22 cellular contexts compared by ENCODE assay signal in the genomic region with DNA sequence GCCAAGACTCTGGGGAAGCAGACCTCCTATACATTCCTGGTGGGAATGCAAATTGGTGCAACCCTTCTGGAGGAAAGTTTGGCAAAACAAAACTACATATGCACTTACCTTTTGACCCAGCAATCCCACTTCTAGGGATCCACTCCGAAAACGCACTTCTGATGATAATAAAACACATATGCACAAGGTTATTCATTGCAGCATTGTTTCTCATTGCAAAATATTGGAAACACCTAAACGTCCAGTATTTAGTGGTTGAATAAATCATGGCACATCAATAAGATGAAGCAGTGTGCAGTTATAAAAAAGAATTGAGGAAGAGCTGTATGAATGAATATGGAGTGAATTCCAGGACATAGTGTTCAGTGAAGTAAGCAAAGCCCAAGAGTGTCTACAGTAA.
DNase-seq lines count a peak whose midpoint lies in the region; ATAC-seq, FAIRE-seq and TF ChIP-seq lines count a peak whose summit lies in the region.
"Had no signal": no experiment of that assay in that cellular context is flagged by ENCODE, and none has a peak within 500 bp of the region (broad histone marks: within the 10 kb centered on the region; RNA-seq: fewer than 3 reads in every experiment).

No MANE protein-coding gene starts in this region.

- H3K27ac Mint-ChIP-seq in glutamatergic neuron (ENCODE audit: unreplicated experiment), result no peak overlapping the region
- no peak overlapping the region for H3K27ac Mint-ChIP-seq in CD14-positive monocyte
- H3K27ac Mint-ChIP-seq: activated naive CD8-positive, alpha-beta T cell; activated T-cell treated with anti-CD3 and anti-CD28 coated beads, Interleukin-2, amount 50 U/mL, for 72 hours; CD8-positive, alpha-beta memory T cell; dendritic cell treated with granulocyte-macrophage colony-stimulating factor and Interleukin-4, amounts not matched to agents 40 ng/mL and 50 ng/mL, for 4 days; natural killer cell treated with Interleukin-12 subunit alpha and Interleukin-12 subunit beta and Interleukin-15 and Interleukin-18, amount 100 ng/mL, for 72 hours; stimulated activated memory B cell treated with anti-CD40 and anti-IgM and Interleukin-4, amounts not matched to agents 10 μg/mL and 1 μg/mL and 100 μg/mL, for 72 hours had no signal

- H3K4ac ChIP-seq in IMR-90 (ENCODE audit: low read depth, low read length), result peak overlapping the region; percentile 99

- WGBS in IMR-90 (ENCODE audit: extremely low coverage in 2 of 2, insufficient read length in 1 of 2), 2 experiments, result no CpG with 5 or more reads among the region's 3 CpGs
- WGBS in mammary epithelial cell (ENCODE audit: low coverage, missing lambda C conversion rate), result 73% methylated on average over 3 of the region's 3 CpGs

- H3K4me3 Mint-ChIP-seq in glutamatergic neuron (ENCODE audit: unreplicated experiment), result no peak overlapping the region
- no peak overlapping the region for H3K4me3 Mint-ChIP-seq in CD14-positive monocyte
- H3K4me3 Mint-ChIP-seq: activated naive CD8-positive, alpha-beta T cell; activated T-cell treated with anti-CD3 and anti-CD28 coated beads, Interleukin-2, amount 50 U/mL, for 72 hours; CD8-positive, alpha-beta memory T cell; dendritic cell treated with granulocyte-macrophage colony-stimulating factor and Interleukin-4, amounts not matched to agents 40 ng/mL and 50 ng/mL, for 4 days; natural killer cell treated with Interleukin-12 subunit alpha and Interleukin-12 subunit beta and Interleukin-15 and Interleukin-18, amount 100 ng/mL, for 72 hours; stimulated activated memory B cell treated with anti-CD40 and anti-IgM and Interleukin-4, amounts not matched to agents 10 μg/mL and 1 μg/mL and 100 μg/mL, for 72 hours had no signal

- peak overlapping the region; percentile 74 for H3K4me2 ChIP-seq in IMR-90 (ENCODE audit: low read depth, low read length)
- peak overlapping the region; percentile 64 for H3K4me2 ChIP-seq in mammary epithelial cell (ENCODE audit: insufficient read depth, low read depth, low read length)
- peak overlapping the region; percentile 77 for H3K4me2 ChIP-seq in keratinocyte (ENCODE audit: control insufficient read depth, extremely low read depth, insufficient read depth, low read depth, low read length)

- H2AFZ ChIP-seq in IMR-90 (replicated peaks; ENCODE audit: low read length, poor library complexity) (no peak overlapping the region), mammary epithelial cell (ENCODE audit: low read depth, low read length) (no peak overlapping the region), keratinocyte (ENCODE audit: control insufficient read depth, low read length) (no peak overlapping the region)

- peak overlapping the region; percentile 93 for H3K56ac ChIP-seq in IMR-90 (ENCODE audit: extremely low read depth, insufficient read depth, low read length)

- H2AK9ac ChIP-seq in IMR-90 (replicated peaks; ENCODE audit: low read depth, low read length, poor library complexity), result peak overlapping the region; percentile 35

- TF ChIP-seq CTCF in AG04449 (IDR thresholded peaks at IDR 0.05; ENCODE audit: insufficient read depth, low read length, missing control alignments) (no peak), IMR-90 (conservative IDR thresholded peaks at IDR 0.05; ENCODE audit: low read depth, low read length) (no peak), mammary epithelial cell (conservative IDR thresholded peaks at IDR 0.05 in 1 of 2, IDR thresholded peaks at IDR 0.05 in 1 of 2; ENCODE audit: extremely low read depth in 1 of 2, insufficient read depth in 1 of 2, low read depth in 1 of 2, low read length in 2 of 2) (no peak), keratinocyte (optimal IDR thresholded peaks at IDR 0.05 in 1 of 3, IDR thresholded peaks at IDR 0.05 in 1 of 3, conservative IDR thresholded peaks at IDR 0.05 in 1 of 3; ENCODE audit: extremely low read depth in 1 of 3, insufficient read depth in 2 of 3, low read length in 3 of 3) (no peak), glutamatergic neuron (IDR thresholded peaks at IDR 0.05; ENCODE audit: partially characterized antibody, unreplicated experiment) (no peak), CD14-positive monocyte (IDR thresholded peaks at IDR 0.05) (no peak), ascending aorta (IDR thresholded peaks at IDR 0.05) (no peak)

- dilution Hi-C loops in IMR-90 (cut with HindIII; ENCODE audit: low sequenced_read_pairs, unreplicated experiment), result no loop called here
- dilution Hi-C loops in mammary epithelial cell (cut with HindIII; ENCODE audit: low sequenced_read_pairs), result loop anchor here (25.0 kb wide), 1 partner anchor 238 kb away; a partner anchor contains a TSS
- dilution Hi-C loops in keratinocyte (cut with MboI; ENCODE audit: extremely low pct_ligation_motif_present, low sequenced_read_pairs), result no loop called here

- no peaks in the 10 kb centered on the region for H3K27me3 ChIP-seq in IMR-90 (ENCODE audit: control insufficient read depth, insufficient read depth, low read length)
- no peaks in the 10 kb centered on the region for H3K27me3 ChIP-seq in mammary epithelial cell (ENCODE audit: insufficient read depth, low read length)
- H3K27me3 ChIP-seq in keratinocyte (ENCODE audit: control insufficient read depth, extremely low read depth, insufficient read depth, low read length), result no peaks in the 10 kb centered on the region
- no peaks in the 10 kb centered on the region for H3K27me3 ChIP-seq in ascending aorta
- H3K27me3 ChIP-seq: testis had no signal

- H2BK120ac ChIP-seq in IMR-90 (ENCODE audit: low read depth, low read length), result peak overlapping the region; percentile 99

- H4K5ac ChIP-seq in IMR-90 (ENCODE audit: low read depth, low read length), result peak overlapping the region; percentile 92

- peaks cover 24 to 52% of the 10 kb centered on the region in 2 experiments for H3K79me1 ChIP-seq in IMR-90 (ENCODE audit: low read depth in 1 of 2, low read length in 2 of 2)

- H3K4me3 ChIP-seq in AG04449 (ENCODE audit: low read depth, low read length), result peak overlapping the region; percentile 39
- H3K4me3 ChIP-seq in IMR-90 (ENCODE audit: insufficient read depth, low read depth, low read length), result peak overlapping the region; percentile 18; the same call in 1 of the 2 replicates
- H3K4me3 ChIP-seq in mammary epithelial cell (replicated peaks in 1 of 3; ENCODE audit: insufficient read depth in 1 of 3, low read depth in 2 of 3, low read length in 3 of 3), result no peak overlapping the region
- peak overlapping the region in 1 of 3 experiments; percentile 46 for H3K4me3 ChIP-seq in keratinocyte (ENCODE audit: control insufficient read depth in 2 of 3, extremely low read depth in 1 of 3, insufficient read depth in 2 of 3, low read depth in 1 of 3, low read length in 3 of 3)
- no peak overlapping the region for H3K4me3 ChIP-seq in ascending aorta
- H3K4me3 ChIP-seq: testis had no signal

- peak overlapping the region; percentile 99 for H2BK20ac ChIP-seq in IMR-90 (ENCODE audit: low read depth, low read length)

- CTCF ChIA-PET in AG04449 (lab: Yijun Ruan, JAX), result interaction anchor here (1.4 to 7.5 kb wide), 3 partner anchors 17 to 230 kb away, joined by 5 to 56 read pairs (median 8); a partner anchor contains a TSS
- CTCF ChIA-PET in IMR-90 (lab: Yijun Ruan, JAX), result no interaction called here
- CTCF ChIA-PET in mammary epithelial cell (lab: Charles Lee; ENCODE audit: low non-redundant PET), result no interaction called here

- no peak for TF ChIP-seq RAD21 in IMR-90 (IDR thresholded peaks at IDR 0.05; ENCODE audit: low read length)

- H3K9me1 ChIP-seq in IMR-90 (ENCODE audit: insufficient read depth, low read length), result peaks cover 13% of the 10 kb centered on the region; the same call in 1 of the 2 replicates
- no peaks in the 10 kb centered on the region for H3K9me1 ChIP-seq in keratinocyte (ENCODE audit: control insufficient read depth, extremely low read depth, insufficient read depth, low read length)

- peak overlapping the region; percentile 57; the same call in 2 of the 3 replicates for H2BK15ac ChIP-seq in IMR-90 (ENCODE audit: low read depth, low read length)

- H2AK5ac ChIP-seq in IMR-90 (ENCODE audit: low read depth, low read length), result peak overlapping the region; percentile 97

- no peak for FAIRE-seq in keratinocyte (lab: Jason Lieb, UNC)
- FAIRE-seq: bronchial epithelial cell, H1 had no signal

- H3K9ac ChIP-seq in IMR-90 (ENCODE audit: low read depth, low read length) (peak overlapping the region; percentile 89), mammary epithelial cell (ENCODE audit: insufficient read depth, low read length) (no peak overlapping the region), keratinocyte (ENCODE audit: control insufficient read depth, extremely low read depth, insufficient read depth, low read length) (no peak overlapping the region)

- H3K27ac ChIP-seq in IMR-90 (ENCODE audit: insufficient read depth, low read length) (peak overlapping the region; percentile 98), mammary epithelial cell (ENCODE audit: insufficient read depth, low read depth, low read length) (peak overlapping the region; percentile 2), keratinocyte (ENCODE audit: control insufficient read depth, insufficient read depth, low read length) (no peak overlapping the region), ascending aorta (no peak overlapping the region)
- H3K27ac ChIP-seq: testis had no signal

- H3K27me3 Mint-ChIP-seq in glutamatergic neuron (ENCODE audit: unreplicated experiment) (no peaks in the 10 kb centered on the region), CD14-positive monocyte (ENCODE audit: low read depth in 3 of 3) (peaks cover 3 to 7% (median 6%) of the 10 kb centered on the region in 3 donors)

- H3K4me1 ChIP-seq in IMR-90 (ENCODE audit: control insufficient read depth, insufficient read depth, low read length) (peaks cover 20% of the 10 kb centered on the region), mammary epithelial cell (ENCODE audit: insufficient read depth, low read length) (peaks cover 21% of the 10 kb centered on the region), keratinocyte (ENCODE audit: control insufficient read depth, extremely low read depth, insufficient read depth, low read length) (peaks cover 24% of the 10 kb centered on the region), ascending aorta (no peaks in the 10 kb centered on the region)
- H3K4me1 ChIP-seq: testis had no signal

- in situ Hi-C loops in IMR-90 (cut with MboI; ENCODE audit: low sequenced_read_pairs) (no loop called here), mammary epithelial cell (cut with MboI; ENCODE audit: low sequenced_read_pairs in 2 of 2) (loop anchor here in 1 of 2 donors (25.0 kb wide), 1 partner anchor 713 kb away; no protein-coding TSS in a partner anchor)

- H3K9me3 Mint-ChIP-seq in glutamatergic neuron (ENCODE audit: unreplicated experiment) (no peaks in the 10 kb centered on the region), CD14-positive monocyte (peaks cover 0 to 3% (median 0%) of the 10 kb centered on the region in 7 donors)
- H3K9me3 Mint-ChIP-seq: activated T-cell treated with anti-CD3 and anti-CD28 coated beads, Interleukin-2, amount 50 U/mL, for 72 hours; dendritic cell treated with granulocyte-macrophage colony-stimulating factor and Interleukin-4, amounts not matched to agents 40 ng/mL and 50 ng/mL, for 4 days; natural killer cell treated with Interleukin-12 subunit alpha and Interleukin-12 subunit beta and Interleukin-15 and Interleukin-18, amount 100 ng/mL, for 72 hours; stimulated activated memory B cell treated with anti-CD40 and anti-IgM and Interleukin-4, amounts not matched to agents 10 μg/mL and 1 μg/mL and 100 μg/mL, for 72 hours had no signal

- H3K23ac ChIP-seq in IMR-90 (ENCODE audit: low read depth, low read length), result peak overlapping the region; percentile 99

- no peak; the same call in 1 of the 2 replicates for ATAC-seq in IMR-90 (ENCODE audit: low read depth)
- ATAC-seq: natural killer cell treated with Interleukin-12 subunit alpha and Interleukin-12 subunit beta and Interleukin-15 and Interleukin-18, amount 100 ng/mL, for 72 hours; sciatic nerve; stimulated activated memory B cell treated with anti-CD40 and anti-IgM and Interleukin-4, amounts not matched to agents 10 μg/mL and 1 μg/mL and 100 μg/mL, for 72 hours had no signal

- no peak for TF ChIP-seq POLR2A in IMR-90 (IDR thresholded peaks at IDR 0.05; ENCODE audit: low read depth, low read length)

- H3K18ac ChIP-seq in IMR-90 (ENCODE audit: low read depth, low read length), result peak overlapping the region; percentile 98

- no peak for DNase-seq in AG04449 (ENCODE audit: low read depth, low spot score)
- no peak for DNase-seq in IMR-90
- peak; percentile 12 for DNase-seq in mammary epithelial cell
- DNase-seq in keratinocyte (ENCODE audit: low read depth, low spot score), result no peak
- DNase-seq in glutamatergic neuron, result no peak
- no peak for DNase-seq in CD14-positive monocyte (ENCODE audit: low spot score)
- no peak for DNase-seq in Ammon's horn (ENCODE audit: low spot score)
- DNase-seq in ascending aorta (ENCODE audit: low spot score in 2 of 2), result no peak
- DNase-seq: activated CD4-positive, alpha-beta T cell treated with anti-CD3 and anti-CD28 coated beads for 1 hour; activated T-cell treated with anti-CD3 and anti-CD28 coated beads, Interleukin-2, amount 50 U/mL, for 72 hours; CD8-positive, alpha-beta memory T cell; Karpas-422; NCI-H1930; NCI-H345; testis had no signal

- no peaks in the 10 kb centered on the region for H3K36me3 Mint-ChIP-seq in glutamatergic neuron (ENCODE audit: unreplicated experiment)
- no peaks in the 10 kb centered on the region for H3K36me3 Mint-ChIP-seq in CD14-positive monocyte
- H3K36me3 Mint-ChIP-seq: activated naive CD8-positive, alpha-beta T cell; CD8-positive, alpha-beta memory T cell; natural killer cell treated with Interleukin-12 subunit alpha and Interleukin-12 subunit beta and Interleukin-15 and Interleukin-18, amount 100 ng/mL, for 72 hours; stimulated activated memory B cell treated with anti-CD40 and anti-IgM and Interleukin-4, amounts not matched to agents 10 μg/mL and 1 μg/mL and 100 μg/mL, for 72 hours had no signal

- H3K9me3 ChIP-seq in IMR-90 (ENCODE audit: control insufficient read depth, insufficient read depth, low read length) (no peaks in the 10 kb centered on the region), mammary epithelial cell (replicated peaks; ENCODE audit: insufficient read depth, low read length) (no peaks in the 10 kb centered on the region), keratinocyte (ENCODE audit: control insufficient read depth, low read depth, low read length) (no peaks in the 10 kb centered on the region), ascending aorta (no peaks in the 10 kb centered on the region)
- H3K9me3 ChIP-seq: testis had no signal

- peak overlapping the region; percentile 100 for H3K14ac ChIP-seq in IMR-90 (replicated peaks; ENCODE audit: low read depth, low read length)

- no peaks in the 10 kb centered on the region for H3K79me2 ChIP-seq in mammary epithelial cell (ENCODE audit: insufficient read depth, low read length)
- no peaks in the 10 kb centered on the region for H3K79me2 ChIP-seq in keratinocyte (ENCODE audit: control insufficient read depth, insufficient read depth, low read length)

- H3K4me1 Mint-ChIP-seq in glutamatergic neuron (ENCODE audit: low read depth, unreplicated experiment) (no peaks in the 10 kb centered on the region), CD14-positive monocyte (no peaks in the 10 kb centered on the region)
- H3K4me1 Mint-ChIP-seq: CD8-positive, alpha-beta memory T cell; stimulated activated memory B cell treated with anti-CD40 and anti-IgM and Interleukin-4, amounts not matched to agents 10 μg/mL and 1 μg/mL and 100 μg/mL, for 72 hours had no signal

- peak overlapping the region; percentile 48 to 93 for H4K8ac ChIP-seq in IMR-90 (ENCODE audit: low read depth in 2 of 2, low read length in 2 of 2)

- H4K91ac ChIP-seq in IMR-90 (ENCODE audit: insufficient read depth, low read depth, low read length), result peak overlapping the region; percentile 99

- intact Hi-C loops in IMR-90 (cut with micrococcal nuclease) (loop anchor here (1.0 to 5.0 kb wide), 4 partner anchors 42 to 230 kb away; a partner anchor contains a TSS), mammary epithelial cell (cut with micrococcal nuclease) (no loop called here), CD14-positive monocyte (cut with micrococcal nuclease) (no loop called here), ascending aorta (cut with DNase I) (no loop called here)

- no peaks in the 10 kb centered on the region for H4K20me1 ChIP-seq in IMR-90 (ENCODE audit: insufficient read depth, low read length)
- H4K20me1 ChIP-seq in mammary epithelial cell (ENCODE audit: insufficient read depth, low read length), result no peaks in the 10 kb centered on the region
- no peaks in the 10 kb centered on the region for H4K20me1 ChIP-seq in keratinocyte (ENCODE audit: control insufficient read depth, extremely low read depth, insufficient read depth, low read length)

- peak overlapping the region; percentile 100 for H2BK5ac ChIP-seq in IMR-90 (ENCODE audit: low read depth, low read length, poor library complexity, severe bottlenecking)

- POLR2A ChIA-PET in AG04449 (lab: Yijun Ruan, JAX), result interaction anchor here (0.7 to 1.4 kb wide), 2 partner anchors 70 to 147 kb away, joined by 3 to 7 read pairs; no protein-coding TSS in a partner anchor
- POLR2A ChIA-PET in IMR-90 (lab: Charles Lee; ENCODE audit: unreplicated experiment), result no interaction called here

- TSS peak; percentile 67 for BruUV-seq in IMR-90 (replicated peaks; lab: Mats Ljungman, UMichigan)
- no TSS peak for BruUV-seq in mammary epithelial cell (replicated peaks; lab: Mats Ljungman, UMichigan)

- peaks cover 10% of the 10 kb centered on the region; the same call in 1 of the 2 replicates for H3K36me3 ChIP-seq in IMR-90 (ENCODE audit: control insufficient read depth, insufficient read depth, low read length)
- H3K36me3 ChIP-seq in mammary epithelial cell (ENCODE audit: insufficient read depth, low read length), result no peaks in the 10 kb centered on the region
- H3K36me3 ChIP-seq in keratinocyte (ENCODE audit: control insufficient read depth in 2 of 2, extremely low read depth in 1 of 2, insufficient read depth in 2 of 2, low read length in 2 of 2), result no peaks in the 10 kb centered on the region
- no peaks in the 10 kb centered on the region for H3K36me3 ChIP-seq in ascending aorta

Comparison
In these comparisons a context has a peak if more than half of its experiments do, and no peak if none do; other contexts are left out.
1. H3K4me3 ChIP-seq: peak in AG04449 (single experiment) and IMR-90 (single experiment); none in mammary epithelial cell (0 of 3) and ascending aorta (0 of 2).
2. H3K27ac ChIP-seq: peak in IMR-90 (single experiment) and mammary epithelial cell (single experiment); none in keratinocyte (single experiment) and ascending aorta (0 of 2).
3. Peak in every context shown above with its lines, with median percentiles within 50 percentile points of each other: H3K4me2 ChIP-seq.